Comparison of ENCODE assay signal across 12 cellular contexts in genomic region chr2:191922736-191923651, GRCh38.
DNase-seq lines count a peak whose midpoint lies in the region; ATAC-seq, FAIRE-seq and TF ChIP-seq lines count a peak whose summit lies in the region.
"Had no signal": no experiment of that assay in that cellular context is flagged by ENCODE, and none has a peak within 500 bp of the region (broad histone marks: within the 10 kb centered on the region; RNA-seq: fewer than 3 reads in every experiment).

No MANE protein-coding gene starts in this region.

- H3K9me3 ChIP-seq in HEK293 (ENCODE audit: control insufficient read depth, insufficient read depth, low read depth, low read length) (no peaks in the 10 kb centered on the region), upper lobe of right lung (no peaks in the 10 kb centered on the region), H9 (ENCODE audit: control insufficient read depth, low read depth, low read length) (no peaks in the 10 kb centered on the region)
- H3K9me3 ChIP-seq: ascending aorta had no signal

- H4K91ac ChIP-seq in H9 (ENCODE audit: insufficient read length, low read depth, low read length), result no peak overlapping the region

- H3K9me3 Mint-ChIP-seq in H9, result peaks cover 0 to 4% of the 10 kb centered on the region in 2 experiments; a peak in 3 of 5 replicates

- peaks cover 22 to 23% of the 10 kb centered on the region in 2 experiments for H3K4me1 Mint-ChIP-seq in H9

- no peak overlapping the region for H2AK5ac ChIP-seq in H9 (ENCODE audit: insufficient read length, low read length)

- CTCF ChIA-PET in HEK293 (lab: Yijun Ruan, JAX), result no interaction called here

- no peak overlapping the region for H4K8ac ChIP-seq in H9 (replicated peaks; ENCODE audit: insufficient read length, low read depth, low read length)

- H2BK12ac ChIP-seq in H9 (ENCODE audit: insufficient read length, low read depth, low read length), result no peak overlapping the region

- H2BK5ac ChIP-seq in H9 (ENCODE audit: insufficient read length, low read length), result no peak overlapping the region

- H3K4me2 ChIP-seq in H9 (ENCODE audit: insufficient read depth, insufficient read length, low read length), result no peak overlapping the region

- H3K4me3 Mint-ChIP-seq in H9, result no peak overlapping the region

- H3K4me3 ChIP-seq in HEK293 (ENCODE audit: low read depth, low read length) (no peak overlapping the region), upper lobe of right lung (no peak overlapping the region)
- H3K4me3 ChIP-seq: ascending aorta had no signal

- H3K79me1 ChIP-seq in H9 (ENCODE audit: insufficient read depth, low read depth, low read length, poor library complexity, severe bottlenecking), result no peaks in the 10 kb centered on the region

- H3K36me3 ChIP-seq in HEK293 (ENCODE audit: control insufficient read depth in 2 of 2, insufficient read depth in 1 of 2, low read length in 2 of 2), result no peaks in the 10 kb centered on the region
- H3K36me3 ChIP-seq in upper lobe of right lung, result no peaks in the 10 kb centered on the region
- H3K36me3 ChIP-seq: ascending aorta had no signal

- H3K23ac ChIP-seq in H9 (ENCODE audit: insufficient read length, low read depth, low read length), result no peak overlapping the region

- no peak overlapping the region for H2BK15ac ChIP-seq in H9 (ENCODE audit: low read depth, low read length)

- intact Hi-C loops in upper lobe of right lung (cut with DNase I), result no loop called here

- no peak overlapping the region for H3K14ac ChIP-seq in H9 (ENCODE audit: insufficient read depth, low read length)

- peak; percentile 6 for FAIRE-seq in D721Med (lab: Jason Lieb, UNC)

- no peaks in the 10 kb centered on the region for H4K20me1 ChIP-seq in H9 (ENCODE audit: control insufficient read depth, insufficient read depth, insufficient read length)

- H3K27ac Mint-ChIP-seq in H9, result no peak overlapping the region

- H3K4ac ChIP-seq in H9 (ENCODE audit: low read depth, low read length), result no peak overlapping the region

- H3K4me1 ChIP-seq in HEK293 (ENCODE audit: control insufficient read depth, insufficient read depth, low read length) (peaks cover 12% of the 10 kb centered on the region; the same call in 1 of the 2 replicates), upper lobe of right lung (peaks cover 6% of the 10 kb centered on the region), H9 (ENCODE audit: insufficient read depth, low read length) (peaks cover 7% of the 10 kb centered on the region; the same call in 1 of the 2 replicates)

- no peaks in the 10 kb centered on the region for H3K79me2 ChIP-seq in H9 (ENCODE audit: insufficient read depth, low read length)

- ATAC-seq in HG03196 (IDR thresholded peaks at IDR 0.05; ENCODE audit: unreplicated experiment) (peak; percentile 97), upper lobe of right lung (no peak)
- ATAC-seq: HCT116 had no signal

- no peak overlapping the region for H2AFZ ChIP-seq in H9 (ENCODE audit: low read length)

- no CpG with 5 or more reads among the region's 20 CpGs for WGBS in H9 (ENCODE audit: extremely low coverage, insufficient read length, low lambda C conversion rate)

- no peak overlapping the region for H3K56ac ChIP-seq in H9 (ENCODE audit: insufficient read length, low read depth, low read length)

- no peak overlapping the region for H4K5ac ChIP-seq in H9 (ENCODE audit: insufficient read length, low read depth, low read length)

- DNase-seq in D721Med (ENCODE audit: insufficient read length, low spot score) (no peak), GM19238 (ENCODE audit: insufficient read length, low spot score) (peak; percentile 22), upper lobe of right lung (no peak), H9 (no peak), C1 segment of cervical spinal cord (lab: John Stamatoyannopoulos, UW) (no peak), NK-92 (lab: John Stamatoyannopoulos, UW; ENCODE audit: unreplicated experiment) (no peak)
- DNase-seq: DND-41, NCI-H748 treated with DMSO at 0.1 percent for 48 hours had no signal

- no peaks in the 10 kb centered on the region for H3K27me3 ChIP-seq in upper lobe of right lung
- no peaks in the 10 kb centered on the region for H3K27me3 ChIP-seq in H9 (ENCODE audit: insufficient read depth, low read length)
- H3K27me3 ChIP-seq: ascending aorta had no signal

- no peaks in the 10 kb centered on the region for H3K23me2 ChIP-seq in H9 (ENCODE audit: insufficient read length, low read depth, low read length, poor library complexity, severe bottlenecking)

- H2BK20ac ChIP-seq in H9 (ENCODE audit: low read depth, low read length, poor library complexity, severe bottlenecking), result no peak overlapping the region

- no peak overlapping the region for H3K9ac ChIP-seq in H9 (ENCODE audit: extremely low read depth, insufficient read length, low read length)

- H3K36me3 Mint-ChIP-seq in H9 (ENCODE audit: insufficient read depth in 1 of 3, low read depth in 3 of 3), result peaks cover 2 to 10% (median 4%) of the 10 kb centered on the region in 3 experiments; a peak in 3 of 7 replicates

- TF ChIP-seq CTCF in D721Med (IDR thresholded peaks at IDR 0.05; ENCODE audit: insufficient read depth, missing control alignments), result no peak
- no peak for TF ChIP-seq CTCF in HEK293 (tag by site-specific recombination; IDR thresholded peaks at IDR 0.05)
- no peak for TF ChIP-seq CTCF in upper lobe of right lung (IDR thresholded peaks at IDR 0.05)
- no peak for TF ChIP-seq CTCF in H9 (conservative IDR thresholded peaks at IDR 0.05)

- POLR2A ChIA-PET in HEK293 (lab: Yijun Ruan, JAX), result no interaction called here

- H3K27me3 Mint-ChIP-seq in H9 (ENCODE audit: low read depth), result no peaks in the 10 kb centered on the region

- no peak overlapping the region for H3K18ac ChIP-seq in H9 (ENCODE audit: insufficient read length, low read depth, low read length)

- H3K27ac ChIP-seq in HEK293 (ENCODE audit: extremely low read depth, low read depth, low read length), result no peak overlapping the region
- no peak overlapping the region for H3K27ac ChIP-seq in upper lobe of right lung
- H3K27ac ChIP-seq in H9 (ENCODE audit: insufficient read length, low read depth, low read length), result no peak overlapping the region
- H3K27ac ChIP-seq: ascending aorta had no signal

- no peak overlapping the region for H3T11ph ChIP-seq in H9 (ENCODE audit: low read length)

- H2BK120ac ChIP-seq in H9 (ENCODE audit: low read depth, low read length, poor library complexity, severe bottlenecking), result no peak overlapping the region

TF ChIP-seq in HEK293, 187 proteins besides CTCF, POLR2A, EP300 and RAD21:
- TF ChIP-seq ZBTB21 (tag by site-specific recombination; IDR thresholded peaks at IDR 0.05) (no peak), PRDM1 (tag by site-specific recombination; IDR thresholded peaks at IDR 0.05) (0 out of 2 replicates have a peak, but pooled peaks have one; percentile 49)
